In the genomic region with DNA sequence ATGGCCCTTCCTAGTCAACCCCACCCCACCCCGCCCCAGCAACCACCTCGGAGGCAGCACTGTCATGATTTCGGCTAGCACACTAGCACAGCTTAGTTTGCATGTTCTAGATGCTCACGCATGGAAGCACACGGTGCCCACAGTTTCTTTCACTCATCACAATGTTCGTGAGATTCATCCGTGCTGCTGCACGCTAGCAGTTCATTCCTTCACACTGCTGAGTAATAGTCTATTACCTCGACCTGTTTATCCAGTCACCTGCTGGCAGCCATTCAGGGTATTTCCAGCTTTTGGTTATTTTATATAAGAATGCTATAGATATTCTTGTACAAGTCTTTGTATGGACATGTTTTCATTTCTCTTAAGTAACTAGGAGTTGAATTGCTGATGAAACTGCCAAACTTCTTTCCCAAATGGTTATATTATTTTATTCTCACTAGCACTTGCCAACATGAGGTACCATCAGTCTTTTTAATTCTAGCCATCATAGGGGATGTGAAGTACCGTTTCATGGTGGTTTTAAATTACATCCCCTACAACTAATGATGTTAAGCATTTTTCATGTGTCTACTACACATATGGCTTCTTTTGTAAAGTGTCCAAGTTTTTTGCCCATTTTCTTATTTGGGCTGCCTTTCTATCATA, we compare ENCODE assay signal across 10 cellular contexts.
A peak's percentile ranks its signal among the peaks of the same experiment; 100 is the strongest.
DNase-seq lines count a peak whose midpoint lies in the region; ATAC-seq, FAIRE-seq and TF ChIP-seq lines count a peak whose summit lies in the region.
"Had no signal": no experiment of that assay in that cellular context is flagged by ENCODE, and none has a peak within 500 bp of the region (broad histone marks: within the 10 kb centered on the region; RNA-seq: fewer than 3 reads in every experiment).

No MANE protein-coding gene starts in this region.

- peak overlapping the region; percentile 88 for H3K27ac ChIP-seq in epithelial cell of prostate
- no peak overlapping the region for H3K27ac ChIP-seq in coronary artery
- H3K27ac ChIP-seq: ascending aorta had no signal

- ATAC-seq in GM21390 (IDR thresholded peaks at IDR 0.05; ENCODE audit: unreplicated experiment) = peak; percentile 67
- ATAC-seq in HG03565 (IDR thresholded peaks at IDR 0.05; ENCODE audit: unreplicated experiment) = peak; percentile 66
- ATAC-seq: K562 had no signal

- peak; percentile 67; the same call in 1 of the 2 replicates for TF ChIP-seq POLR2A in GM12892 (IDR thresholded peaks at IDR 0.05; ENCODE audit: low read depth, low read length)

- peak; percentile 43 for DNase-seq in GM12892 (ENCODE audit: insufficient read length)
- DNase-seq in epithelial cell of prostate (ENCODE audit: low read depth, low spot score) = peak; percentile 92
- no peak for DNase-seq in T1000 (lab: John Stamatoyannopoulos, UW)
- no peak for DNase-seq in NCI-H2029 treated with DMSO at 0.1 percent for 48 hours (lab: John Stamatoyannopoulos, UW)
- DNase-seq in Ammon's horn (ENCODE audit: low spot score) = no peak
- DNase-seq in coronary artery (ENCODE audit: low spot score) = no peak

- no peak for TF ChIP-seq CTCF in coronary artery (IDR thresholded peaks at IDR 0.05)

- H3K4me3 ChIP-seq in coronary artery = no peak overlapping the region
- H3K4me3 ChIP-seq: ascending aorta, K562 had no signal

- peak; percentile 94 for FAIRE-seq in GM12892 (lab: Jason Lieb, UNC)
- FAIRE-seq: K562 had no signal

Comparison
In these comparisons a context has a peak if more than half of its experiments do, and no peak if none do; other contexts are left out.
1. DNase-seq: peak in GM12892 (single experiment) and epithelial cell of prostate (single experiment); none in T1000 (single experiment), NCI-H2029 treated with DMSO at 0.1 percent for 48 hours (single experiment), Ammon's horn (single experiment) and coronary artery (single experiment).